37 cellular contexts compared by ENCODE assay signal in the genomic region with DNA sequence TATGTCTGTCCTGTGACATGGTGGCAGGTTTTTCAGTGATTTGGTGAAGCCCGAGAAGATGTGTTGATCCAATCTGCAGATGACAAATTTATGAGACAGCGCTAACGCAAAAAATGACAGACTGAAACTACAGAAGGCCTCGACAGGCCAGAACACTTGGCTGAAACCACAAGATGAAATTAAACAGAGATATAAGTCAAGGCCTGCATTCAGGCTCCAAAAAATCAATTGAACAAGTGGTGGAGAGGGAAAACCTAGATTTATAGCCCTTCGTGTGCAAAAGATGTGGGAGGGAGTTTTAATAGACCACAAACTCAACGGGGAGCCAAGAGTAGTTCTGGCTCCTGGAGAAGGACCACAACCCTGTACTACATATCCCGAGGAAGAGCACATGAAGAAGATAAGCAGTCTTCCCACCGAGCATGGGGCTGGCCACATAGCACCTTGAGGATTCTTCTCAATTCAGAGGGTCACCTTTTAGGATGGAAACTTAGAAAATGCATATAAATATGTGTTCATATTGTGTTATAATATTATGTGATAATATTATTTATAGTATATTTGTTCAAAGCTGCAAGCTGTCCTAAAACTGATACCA.
"Had no signal": no experiment of that assay in that cellular context is flagged by ENCODE, and none has a peak within 500 bp of the region (broad histone marks: within the 10 kb centered on the region; RNA-seq: fewer than 3 reads in every experiment).

No MANE protein-coding gene starts in this region.

- H3K4me1 Mint-ChIP-seq: activated naive CD4-positive, alpha-beta T cell treated with anti-CD3 and anti-CD28 coated beads, Interleukin-2, amount 10 ng/mL, durations not matched to agents 7 days and 5 days; activated naive CD4-positive, alpha-beta T cell treated with anti-CD3 and anti-CD28 coated beads, Interleukin-2, amount 50 U/mL, for 24 hours; activated naive CD8-positive, alpha-beta T cell treated with anti-CD3 and anti-CD28 coated beads for 36 hours; activated naive CD8-positive, alpha-beta T cell treated with anti-CD3 and anti-CD28 coated beads, Interleukin-2, amount 50 U/mL, for 24 hours; activated T-helper 17 cell treated with anti-CD3 and anti-CD28 coated beads, Interleukin-2, amount 50 U/mL, for 72 hours; central memory CD8-positive, alpha-beta T cell had no signal

- H3K4me3 Mint-ChIP-seq: activated naive CD4-positive, alpha-beta T cell treated with anti-CD3 and anti-CD28 coated beads for 36 hours; activated naive CD4-positive, alpha-beta T cell treated with anti-CD3 and anti-CD28 coated beads, Interleukin-2, amount 10 ng/mL, durations not matched to agents 7 days and 5 days; activated naive CD4-positive, alpha-beta T cell treated with anti-CD3 and anti-CD28 coated beads, Interleukin-2, amount 50 U/mL, for 24 hours; activated naive CD8-positive, alpha-beta T cell; activated naive CD8-positive, alpha-beta T cell treated with anti-CD3 and anti-CD28 coated beads for 36 hours; activated naive CD8-positive, alpha-beta T cell treated with anti-CD3 and anti-CD28 coated beads, Interleukin-2, amount 10 ng/mL, durations not matched to agents 7 days and 5 days; activated naive CD8-positive, alpha-beta T cell treated with anti-CD3 and anti-CD28 coated beads, Interleukin-2, amount 50 U/mL, for 24 hours; activated T-cell treated with anti-CD3 and anti-CD28 coated beads, Interleukin-2, amount 50 U/mL, for 24 hours; activated T-cell treated with anti-CD3 and anti-CD28 coated beads, Interleukin-2, amount 50 U/mL, for 4 hours; activated T-cell treated with anti-CD3 and anti-CD28 coated beads, Interleukin-2, amount 50 U/mL, for 72 hours; activated T-helper 1 cell treated with anti-CD3 and anti-CD28 coated beads, Interleukin-12 subunit alpha, Interleukin-12 subunit beta, Interleukin-2, Interleukin-4 antibody, amounts not matched to agents 30 ng/mL and 10 ng/mL and 1 ng/mL, durations not matched to agents 14 hours and 24 hours and 36 hours; activated T-helper 17 cell treated with anti-CD3 and anti-CD28 coated beads, Interleukin-2, amount 50 U/mL, for 72 hours; brain; central memory CD8-positive, alpha-beta T cell had no signal

- H3K36me3 Mint-ChIP-seq: activated naive CD4-positive, alpha-beta T cell treated with anti-CD3 and anti-CD28 coated beads, Interleukin-2, amount 10 ng/mL, durations not matched to agents 7 days and 5 days; activated naive CD4-positive, alpha-beta T cell treated with anti-CD3 and anti-CD28 coated beads, Interleukin-2, amount 50 U/mL, for 24 hours; activated naive CD4-positive, alpha-beta T cell treated with anti-CD3 and anti-CD28 coated beads, Interleukin-2, amount 50 U/mL, for 72 hours; activated naive CD8-positive, alpha-beta T cell; activated naive CD8-positive, alpha-beta T cell treated with anti-CD3 and anti-CD28 coated beads for 36 hours; activated naive CD8-positive, alpha-beta T cell treated with anti-CD3 and anti-CD28 coated beads, Interleukin-2, amount 10 ng/mL, durations not matched to agents 7 days and 5 days; brain had no signal

- H3K27ac Mint-ChIP-seq: activated naive CD4-positive, alpha-beta T cell treated with anti-CD3 and anti-CD28 coated beads for 36 hours; activated naive CD4-positive, alpha-beta T cell treated with anti-CD3 and anti-CD28 coated beads, Interleukin-2, amount 10 ng/mL, durations not matched to agents 7 days and 5 days; activated naive CD4-positive, alpha-beta T cell treated with anti-CD3 and anti-CD28 coated beads, Interleukin-2, amount 50 U/mL, for 24 hours; activated naive CD4-positive, alpha-beta T cell treated with anti-CD3 and anti-CD28 coated beads, Interleukin-2, amount 50 U/mL, for 72 hours; activated naive CD8-positive, alpha-beta T cell; activated naive CD8-positive, alpha-beta T cell treated with anti-CD3 and anti-CD28 coated beads for 36 hours; activated naive CD8-positive, alpha-beta T cell treated with anti-CD3 and anti-CD28 coated beads, Interleukin-2, amount 10 ng/mL, durations not matched to agents 7 days and 5 days; activated naive CD8-positive, alpha-beta T cell treated with anti-CD3 and anti-CD28 coated beads, Interleukin-2, amount 50 U/mL, for 24 hours; activated T-cell treated with anti-CD3 and anti-CD28 coated beads, Interleukin-2, amount 50 U/mL, for 24 hours; activated T-cell treated with anti-CD3 and anti-CD28 coated beads, Interleukin-2, amount 50 U/mL, for 72 hours; activated T-helper 1 cell treated with anti-CD3 and anti-CD28 coated beads, Interleukin-12 subunit alpha, Interleukin-12 subunit beta, Interleukin-2, Interleukin-4 antibody, amounts not matched to agents 30 ng/mL and 10 ng/mL and 1 ng/mL, durations not matched to agents 14 hours and 24 hours and 36 hours; activated T-helper 17 cell treated with anti-CD3 and anti-CD28 coated beads, Interleukin-2, amount 50 U/mL, for 72 hours; activated T-helper 2 cell treated with anti-CD3 and anti-CD28 coated beads, Interferon-gamma antibody, Interleukin-2, Interleukin-4, amounts not matched to agents 10 μg/mL and 5 μg/mL and 100 μg/mL, durations not matched to agents 14 hours and 24 hours and 36 hours had no signal

- DNase-seq: activated effector memory CD4-positive, alpha-beta T cell treated with anti-CD3 and anti-CD28 coated beads, Interleukin-2, amount 50 U/mL, for 16 hours; activated effector memory CD4-positive, alpha-beta T cell treated with Interleukin-2 at 50 U/mL for 16 hours; activated gamma-delta T cell; activated gamma-delta T cell treated with Interleukin-2 at 50 U/mL for 16 hours; activated naive CD4-positive, alpha-beta T cell; activated naive CD4-positive, alpha-beta T cell treated with anti-CD3 and anti-CD28 coated beads for 36 hours; activated naive CD4-positive, alpha-beta T cell treated with anti-CD3 and anti-CD28 coated beads, Interleukin-2, amount 10 ng/mL, durations not matched to agents 7 days and 5 days; activated naive CD4-positive, alpha-beta T cell treated with anti-CD3 and anti-CD28 coated beads, Interleukin-2, amount 50 U/mL, for 16 hours; activated naive CD4-positive, alpha-beta T cell treated with Interleukin-2 at 50 U/mL for 16 hours; activated naive CD8-positive, alpha-beta T cell treated with anti-CD3 and anti-CD28 coated beads for 36 hours; activated naive CD8-positive, alpha-beta T cell treated with anti-CD3 and anti-CD28 coated beads, Interleukin-2, amount 10 ng/mL, durations not matched to agents 7 days and 5 days; activated naive CD8-positive, alpha-beta T cell treated with anti-CD3 and anti-CD28 coated beads, Interleukin-2, amount 50 U/mL, for 24 hours; activated T-cell treated with anti-CD3 and anti-CD28 coated beads, Interleukin-2, amount 50 U/mL, for 24 hours; activated T-cell treated with anti-CD3 and anti-CD28 coated beads, Interleukin-2, amount 50 U/mL, for 4 hours; activated T-cell treated with anti-CD3 and anti-CD28 coated beads, Interleukin-2, amount 50 U/mL, for 48 hours; activated T-cell treated with anti-CD3 and anti-CD28 coated beads, Interleukin-2, amount 50 U/mL, for 72 hours; adrenal gland; amniotic stem cell; amygdala; anterior cingulate cortex; aorta; body of pancreas; brain microvascular endothelial cell; caudate nucleus; central memory CD4-positive, alpha-beta T cell; cerebellar nuclear complex had no signal

- H3K4me1 ChIP-seq: adrenal gland, ascending aorta, body of pancreas, breast epithelium had no signal

- H3K27me3 ChIP-seq: adrenal gland, ascending aorta, body of pancreas, brain microvascular endothelial cell, cardiac muscle cell had no signal

- H3K27ac ChIP-seq: adrenal gland, ascending aorta, body of pancreas, brain microvascular endothelial cell, breast epithelium, cardiac muscle cell had no signal

- H3K36me3 ChIP-seq: adrenal gland, ascending aorta, brain microvascular endothelial cell, breast epithelium, cardiac muscle cell had no signal

- H3K4me3 ChIP-seq: adrenal gland, ascending aorta, body of pancreas, breast epithelium, cardiac muscle cell had no signal

- H3K9me3 ChIP-seq: adrenal gland, ascending aorta, body of pancreas, breast epithelium had no signal

- H3K9me3 Mint-ChIP-seq: activated naive CD4-positive, alpha-beta T cell treated with anti-CD3 and anti-CD28 coated beads for 36 hours; activated naive CD4-positive, alpha-beta T cell treated with anti-CD3 and anti-CD28 coated beads, Interleukin-2, amount 10 ng/mL, durations not matched to agents 7 days and 5 days; activated naive CD4-positive, alpha-beta T cell treated with anti-CD3 and anti-CD28 coated beads, Interleukin-2, amount 50 U/mL, for 24 hours; activated naive CD4-positive, alpha-beta T cell treated with anti-CD3 and anti-CD28 coated beads, Interleukin-2, amount 50 U/mL, for 72 hours; activated naive CD8-positive, alpha-beta T cell treated with anti-CD3 and anti-CD28 coated beads for 36 hours; activated naive CD8-positive, alpha-beta T cell treated with anti-CD3 and anti-CD28 coated beads, Interleukin-2, amount 10 ng/mL, durations not matched to agents 7 days and 5 days; activated naive CD8-positive, alpha-beta T cell treated with anti-CD3 and anti-CD28 coated beads, Interleukin-2, amount 50 U/mL, for 24 hours; activated T-cell treated with anti-CD3 and anti-CD28 coated beads, Interleukin-2, amount 50 U/mL, for 24 hours; activated T-cell treated with anti-CD3 and anti-CD28 coated beads, Interleukin-2, amount 50 U/mL, for 4 hours; activated T-cell treated with anti-CD3 and anti-CD28 coated beads, Interleukin-2, amount 50 U/mL, for 72 hours; activated T-helper 1 cell treated with anti-CD3 and anti-CD28 coated beads, Interleukin-12 subunit alpha, Interleukin-12 subunit beta, Interleukin-2, Interleukin-4 antibody, amounts not matched to agents 30 ng/mL and 10 ng/mL and 1 ng/mL, durations not matched to agents 14 hours and 24 hours and 36 hours; activated T-helper 17 cell treated with anti-CD3 and anti-CD28 coated beads, Interleukin-2, amount 50 U/mL, for 72 hours; activated T-helper 2 cell treated with anti-CD3 and anti-CD28 coated beads, Interferon-gamma antibody, Interleukin-2, Interleukin-4, amounts not matched to agents 10 μg/mL and 5 μg/mL and 100 μg/mL, durations not matched to agents 14 hours and 24 hours and 36 hours; brain; central memory CD8-positive, alpha-beta T cell had no signal

- ATAC-seq: activated naive CD4-positive, alpha-beta T cell treated with anti-CD3 and anti-CD28 coated beads, Interleukin-2, amount 50 U/mL, for 72 hours; activated naive CD8-positive, alpha-beta T cell treated with anti-CD3 and anti-CD28 coated beads, Interleukin-2, amount 50 U/mL, for 24 hours; activated T-cell treated with anti-CD3 and anti-CD28 coated beads, Interleukin-2, amount 50 U/mL, for 4 hours; activated T-cell treated with anti-CD3 and anti-CD28 coated beads, Interleukin-2, amount 50 U/mL, for 72 hours; activated T-helper 17 cell treated with anti-CD3 and anti-CD28 coated beads, Interleukin-2, amount 50 U/mL, for 72 hours; body of pancreas had no signal
